In the genomic region with DNA sequence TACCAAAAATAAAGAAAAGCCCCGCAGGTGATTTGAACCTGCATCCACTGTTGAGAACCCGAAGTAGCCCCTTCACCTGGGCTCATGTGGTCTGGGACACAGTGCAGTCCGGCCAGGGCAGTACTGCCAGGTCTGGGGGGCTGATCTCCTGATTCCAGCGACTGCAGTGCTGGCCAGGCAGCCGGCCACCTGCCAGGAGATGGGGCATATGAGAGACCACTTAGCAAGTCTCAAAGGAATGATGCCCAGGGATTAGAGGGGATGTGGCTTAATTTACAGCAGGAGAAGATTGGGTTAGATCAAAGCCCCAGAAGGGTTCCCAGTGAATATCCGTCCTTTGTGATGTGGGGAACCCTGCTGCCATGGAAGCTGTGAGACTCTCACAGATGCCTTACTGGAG, we compare ENCODE assay signal across 1 cellular context.
TF ChIP-seq lines count a peak whose summit lies in the region.

No MANE protein-coding gene starts in this region.

TF ChIP-seq in SK-N-SH treated with all-trans-retinoic acid at 6 μM for 48 hours, 23 proteins besides CTCF, POLR2A, EP300 and RAD21 (continued from another document):
- TF ChIP-seq, protein P1, sequence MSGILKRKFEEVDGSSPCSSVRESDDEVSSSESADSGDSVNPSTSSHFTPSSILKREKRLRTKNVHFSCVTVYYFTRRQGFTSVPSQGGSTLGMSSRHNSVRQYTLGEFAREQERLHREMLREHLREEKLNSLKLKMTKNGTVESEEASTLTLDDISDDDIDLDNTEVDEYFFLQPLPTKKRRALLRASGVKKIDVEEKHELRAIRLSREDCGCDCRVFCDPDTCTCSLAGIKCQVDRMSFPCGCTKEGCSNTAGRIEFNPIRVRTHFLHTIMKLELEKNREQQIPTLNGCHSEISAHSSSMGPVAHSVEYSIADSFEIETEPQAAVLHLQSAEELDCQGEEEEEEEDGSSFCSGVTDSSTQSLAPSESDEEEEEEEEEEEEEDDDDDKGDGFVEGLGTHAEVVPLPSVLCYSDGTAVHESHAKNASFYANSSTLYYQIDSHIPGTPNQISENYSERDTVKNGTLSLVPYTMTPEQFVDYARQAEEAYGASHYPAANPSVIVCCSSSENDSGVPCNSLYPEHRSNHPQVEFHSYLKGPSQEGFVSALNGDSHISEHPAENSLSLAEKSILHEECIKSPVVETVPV (CRISPR knock-in tag; IDR thresholded peaks at IDR 0.05): no peak
- TF ChIP-seq ZFP30 (CRISPR knock-in tag; IDR thresholded peaks at IDR 0.05): no peak
TF ChIP-seq in SK-N-SH treated with all-trans-retinoic acid at 6 μM for 48 hours: peak in this region for 0.
